ENCODE assay signal across 1 cellular context in genomic region chr20:20562507-20562906, GRCh38.
TF ChIP-seq lines count a peak whose summit lies in the region.

No MANE protein-coding gene starts in this region.

TF ChIP-seq in GM12878, 131 proteins besides CTCF, POLR2A, EP300 and RAD21 (continued from another document):
- no peak for TF ChIP-seq ZNF687 (IDR thresholded peaks at IDR 0.05)
